Comparison of ENCODE assay signal across 23 cellular contexts in genomic region chr1:218646288-218646687, GRCh38.
"Had no signal": no experiment of that assay in that cellular context is flagged by ENCODE, and none has a peak within 500 bp of the region (broad histone marks: within the 10 kb centered on the region; RNA-seq: fewer than 3 reads in every experiment).

No MANE protein-coding gene starts in this region.

- H3K4me3 ChIP-seq: heart right ventricle, lung, psoas muscle, right atrium auricular region, upper lobe of right lung had no signal

- ATAC-seq: activated CD8-positive, alpha-beta T cell treated with anti-CD3 and anti-CD28 coated beads for 36 hours; heart right ventricle; naive thymus-derived CD4-positive, alpha-beta T cell; psoas muscle; stimulated activated effector memory CD8-positive, alpha-beta T cell treated with anti-CD3 and anti-CD28 coated beads, Interleukin-12 subunit alpha, Interleukin-12 subunit beta, amount 100 ng/mL, for 72 hours; stimulated activated naive CD8-positive, alpha-beta T cell treated with anti-CD3 and anti-CD28 coated beads, Interleukin-15, amount 100 ng/mL, for 72 hours; upper lobe of right lung had no signal

- H3K27ac ChIP-seq: heart right ventricle, psoas muscle, right atrium auricular region, upper lobe of right lung, WERI-Rb-1 had no signal

- H3K9me3 Mint-ChIP-seq: activated CD4-positive, alpha-beta T cell treated with anti-CD3 and anti-CD28 coated beads, Interleukin-2, amount 10 ng/mL, durations not matched to agents 7 days and 5 days; activated naive CD4-positive, alpha-beta T cell treated with anti-CD3 and anti-CD28 coated beads, Interleukin-2, amount 50 U/mL, for 24 hours; dendritic cell treated with granulocyte-macrophage colony-stimulating factor and Interleukin-4, amounts not matched to agents 40 ng/mL and 50 ng/mL, for 4 days; stimulated activated naive CD8-positive, alpha-beta T cell treated with anti-CD3 and anti-CD28 coated beads, Interleukin-15, amount 100 ng/mL, for 72 hours; T-helper 2 cell treated with Interferon-gamma antibody and Interleukin-4, amounts not matched to agents 5 μg/mL and 100 μg/mL, for 36 hours had no signal

- H3K4me1 ChIP-seq: heart right ventricle, psoas muscle, right atrium auricular region, upper lobe of right lung had no signal

- H3K36me3 Mint-ChIP-seq: activated naive CD4-positive, alpha-beta T cell treated with anti-CD3 and anti-CD28 coated beads, Interleukin-2, amount 50 U/mL, for 24 hours; brain; naive thymus-derived CD4-positive, alpha-beta T cell; stimulated activated effector memory CD8-positive, alpha-beta T cell treated with anti-CD3 and anti-CD28 coated beads, Interleukin-12 subunit alpha, Interleukin-12 subunit beta, amount 100 ng/mL, for 72 hours had no signal

- H3K27me3 ChIP-seq: heart right ventricle, right atrium auricular region, upper lobe of right lung had no signal

- DNase-seq: activated CD4-positive, alpha-beta T cell treated with anti-CD3 and anti-CD28 coated beads, Interleukin-2, amount 10 ng/mL, durations not matched to agents 7 days and 5 days; activated CD4-positive, CD25-positive, alpha-beta regulatory T cell treated with anti-CD3 and anti-CD28 coated beads, Interleukin-2, amount 50 U/mL, for 72 hours; activated CD8-positive, alpha-beta T cell treated with anti-CD3 and anti-CD28 coated beads for 36 hours; activated gamma-delta T cell treated with Interleukin-2 at 50 U/mL for 16 hours; anterior cingulate cortex; effector CD4-positive, alpha-beta T cell; erythroblast; foreskin fibroblast; heart right ventricle; kidney; naive thymus-derived CD4-positive, alpha-beta T cell; psoas muscle; stimulated activated CD4-positive, alpha-beta T cell treated with anti-CD3 and anti-CD28 coated beads, Interleukin-1b, Interleukin-23, amount 100 ng/mL, for 48 hours; stimulated activated naive CD8-positive, alpha-beta T cell treated with anti-CD3 and anti-CD28 coated beads, Interleukin-15, amount 100 ng/mL, for 72 hours; upper lobe of right lung; WERI-Rb-1 had no signal

- H3K9me3 ChIP-seq: psoas muscle, right atrium auricular region, upper lobe of right lung had no signal

- H3K27ac Mint-ChIP-seq: activated CD4-positive, alpha-beta T cell treated with anti-CD3 and anti-CD28 coated beads, Interleukin-2, amount 10 ng/mL, durations not matched to agents 7 days and 5 days; activated CD8-positive, alpha-beta T cell treated with anti-CD3 and anti-CD28 coated beads for 36 hours; activated naive CD4-positive, alpha-beta T cell treated with anti-CD3 and anti-CD28 coated beads, Interleukin-2, amount 50 U/mL, for 24 hours; brain; dendritic cell treated with granulocyte-macrophage colony-stimulating factor and Interleukin-4, amounts not matched to agents 40 ng/mL and 50 ng/mL, for 4 days; naive thymus-derived CD4-positive, alpha-beta T cell; stimulated activated effector memory CD8-positive, alpha-beta T cell treated with anti-CD3 and anti-CD28 coated beads, Interleukin-12 subunit alpha, Interleukin-12 subunit beta, amount 100 ng/mL, for 72 hours; T-helper 2 cell treated with Interferon-gamma antibody and Interleukin-4, amounts not matched to agents 5 μg/mL and 100 μg/mL, for 36 hours had no signal

- H3K4me3 Mint-ChIP-seq: activated CD4-positive, alpha-beta T cell treated with anti-CD3 and anti-CD28 coated beads, Interleukin-2, amount 10 ng/mL, durations not matched to agents 7 days and 5 days; activated CD8-positive, alpha-beta T cell treated with anti-CD3 and anti-CD28 coated beads for 36 hours; activated naive CD4-positive, alpha-beta T cell treated with anti-CD3 and anti-CD28 coated beads, Interleukin-2, amount 50 U/mL, for 24 hours; brain; dendritic cell treated with granulocyte-macrophage colony-stimulating factor and Interleukin-4, amounts not matched to agents 40 ng/mL and 50 ng/mL, for 4 days; naive thymus-derived CD4-positive, alpha-beta T cell; stimulated activated effector memory CD8-positive, alpha-beta T cell treated with anti-CD3 and anti-CD28 coated beads, Interleukin-12 subunit alpha, Interleukin-12 subunit beta, amount 100 ng/mL, for 72 hours; stimulated activated naive CD8-positive, alpha-beta T cell treated with anti-CD3 and anti-CD28 coated beads, Interleukin-15, amount 100 ng/mL, for 72 hours; T-helper 2 cell treated with Interferon-gamma antibody and Interleukin-4, amounts not matched to agents 5 μg/mL and 100 μg/mL, for 36 hours had no signal

- H3K27me3 Mint-ChIP-seq: activated CD4-positive, alpha-beta T cell treated with anti-CD3 and anti-CD28 coated beads, Interleukin-2, amount 10 ng/mL, durations not matched to agents 7 days and 5 days; activated CD8-positive, alpha-beta T cell treated with anti-CD3 and anti-CD28 coated beads for 36 hours; activated naive CD4-positive, alpha-beta T cell treated with anti-CD3 and anti-CD28 coated beads, Interleukin-2, amount 50 U/mL, for 24 hours; brain; dendritic cell treated with granulocyte-macrophage colony-stimulating factor and Interleukin-4, amounts not matched to agents 40 ng/mL and 50 ng/mL, for 4 days; naive thymus-derived CD4-positive, alpha-beta T cell; stimulated activated naive CD8-positive, alpha-beta T cell treated with anti-CD3 and anti-CD28 coated beads, Interleukin-15, amount 100 ng/mL, for 72 hours had no signal

- H3K4me1 Mint-ChIP-seq: activated CD4-positive, alpha-beta T cell treated with anti-CD3 and anti-CD28 coated beads, Interleukin-2, amount 10 ng/mL, durations not matched to agents 7 days and 5 days; activated naive CD4-positive, alpha-beta T cell treated with anti-CD3 and anti-CD28 coated beads, Interleukin-2, amount 50 U/mL, for 24 hours; naive thymus-derived CD4-positive, alpha-beta T cell; stimulated activated effector memory CD8-positive, alpha-beta T cell treated with anti-CD3 and anti-CD28 coated beads, Interleukin-12 subunit alpha, Interleukin-12 subunit beta, amount 100 ng/mL, for 72 hours; stimulated activated naive CD8-positive, alpha-beta T cell treated with anti-CD3 and anti-CD28 coated beads, Interleukin-15, amount 100 ng/mL, for 72 hours had no signal

- H3K36me3 ChIP-seq: heart right ventricle, right atrium auricular region, upper lobe of right lung, WERI-Rb-1 had no signal
